12 cellular contexts compared by ENCODE assay signal in the genomic region with DNA sequence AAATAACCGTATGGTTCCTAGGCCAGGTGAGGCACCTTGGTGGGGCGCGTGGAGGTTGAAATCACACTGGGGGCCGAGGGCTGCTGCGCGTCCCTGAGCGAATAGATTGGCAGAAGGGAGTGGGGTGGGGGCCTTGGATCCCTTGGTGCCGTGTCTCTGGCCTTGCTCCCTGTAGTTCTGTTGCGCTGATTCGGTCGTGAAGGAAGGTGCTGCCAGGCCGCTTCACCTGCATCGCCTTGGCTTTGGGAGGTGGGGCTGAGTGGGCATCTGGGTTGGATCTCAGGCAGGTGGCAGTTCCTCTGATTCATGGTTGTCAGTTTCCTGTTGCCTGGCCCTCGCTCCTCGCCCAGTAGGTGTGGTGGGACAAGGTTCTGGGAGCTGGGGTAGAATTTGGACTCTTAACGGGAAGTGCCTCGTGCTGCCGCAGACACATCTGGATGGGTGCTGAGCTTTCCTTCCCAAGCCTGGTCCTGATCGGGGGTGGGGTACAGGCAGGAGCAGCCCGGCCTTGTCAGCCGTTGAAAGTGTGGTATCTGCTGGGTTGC. TPM values are rescaled to one million over a fixed set of nuclear protein-coding genes. Genes with fewer than 3 reads are reported as not detected.
DNase-seq lines count a peak whose midpoint lies in the region; ATAC-seq and TF ChIP-seq lines count a peak whose summit lies in the region.
"Had no signal": no experiment of that assay in that cellular context is flagged by ENCODE, and none has a peak within 500 bp of the region (broad histone marks: within the 10 kb centered on the region; RNA-seq: fewer than 3 reads in every experiment).

No MANE protein-coding gene starts in this region.

- peaks cover 38% of the 10 kb centered on the region for H3K4me1 Mint-ChIP-seq in CD8-positive, alpha-beta T cell (ENCODE audit: low read depth)
- peaks cover 44% of the 10 kb centered on the region for H3K4me1 Mint-ChIP-seq in central memory CD8-positive, alpha-beta T cell
- H3K4me1 Mint-ChIP-seq in nephron = peaks cover 53% of the 10 kb centered on the region

- POLR2A ChIA-PET in CD8-positive, alpha-beta T cell (lab: Charles Lee) = interaction anchor here (0.6 kb wide), 1 partner anchor 412 kb away, joined by 4 read pairs; no protein-coding TSS in a partner anchor

- no peak overlapping the region for H3K4me3 Mint-ChIP-seq in CD8-positive, alpha-beta T cell
- H3K4me3 Mint-ChIP-seq in central memory CD8-positive, alpha-beta T cell = no peak overlapping the region
- no peak overlapping the region for H3K4me3 Mint-ChIP-seq in nephron

- H3K27me3 Mint-ChIP-seq in CD8-positive, alpha-beta T cell (ENCODE audit: low read depth) = no peaks in the 10 kb centered on the region
- no peaks in the 10 kb centered on the region for H3K27me3 Mint-ChIP-seq in central memory CD8-positive, alpha-beta T cell
- H3K27me3 Mint-ChIP-seq in nephron (ENCODE audit: low read depth) = no peaks in the 10 kb centered on the region

- no peaks in the 10 kb centered on the region for H3K27me3 ChIP-seq in CD8-positive, alpha-beta T cell (ENCODE audit: insufficient read depth, low read length)

- H3K27ac ChIP-seq in CD8-positive, alpha-beta T cell (ENCODE audit: low read depth, low read length) = no peak overlapping the region
- H3K27ac ChIP-seq: left ventricle myocardium inferior had no signal

- TF ChIP-seq CTCF in CD8-positive, alpha-beta T cell (IDR thresholded peaks at IDR 0.05) = no peak
- no peak for TF ChIP-seq CTCF in nephron (IDR thresholded peaks at IDR 0.05; ENCODE audit: unreplicated experiment in 3 of 3)

- no peaks in the 10 kb centered on the region for H3K9me3 Mint-ChIP-seq in CD8-positive, alpha-beta T cell
- no peaks in the 10 kb centered on the region for H3K9me3 Mint-ChIP-seq in central memory CD8-positive, alpha-beta T cell
- H3K9me3 Mint-ChIP-seq in nephron = no peaks in the 10 kb centered on the region

- no peak overlapping the region for H3K4me3 ChIP-seq in CD8-positive, alpha-beta T cell (ENCODE audit: low read depth, low read length)
- H3K4me3 ChIP-seq: left ventricle myocardium inferior had no signal

- no peak for DNase-seq in CD8-positive, alpha-beta T cell
- DNase-seq in HT-29 (ENCODE audit: low spot score) (peak; percentile 30), NCI-H524 treated with DMSO at 0.1 percent for 48 hours (lab: John Stamatoyannopoulos, UW) (no peak)
- DNase-seq in central memory CD8-positive, alpha-beta T cell (ENCODE audit: low spot score in 2 of 2) = no peak
- DNase-seq in stimulated activated CD8-positive, alpha-beta memory T cell treated with anti-CD3 and anti-CD28 coated beads, Interleukin-4, amount 100 ng/mL, for 48 hours = no peak
- DNase-seq in central memory CD4-positive, alpha-beta T cell = no peak
- DNase-seq: DMS 273 treated with DMSO at 0.1 percent for 48 hours; effector CD4-positive, alpha-beta T cell; left ventricle myocardium inferior; NK-92 treated with Interleukin-12 subunit alpha and Interleukin-12 subunit beta, amount 100 ng/mL, for 24 hours; stimulated activated CD4-positive, alpha-beta T cell treated with anti-CD3 and anti-CD28 coated beads, Interleukin-4, amount 100 ng/mL, for 1 hour had no signal

- no peaks in the 10 kb centered on the region for H3K9me3 ChIP-seq in CD8-positive, alpha-beta T cell (ENCODE audit: low read length)
- H3K9me3 ChIP-seq: left ventricle myocardium inferior had no signal

- CTCF ChIA-PET in CD8-positive, alpha-beta T cell (lab: Charles Lee) = interaction anchor here (0.6 kb wide), 1 partner anchor 16 kb away, joined by 3 read pairs; no protein-coding TSS in a partner anchor

- intact Hi-C loops in CD8-positive, alpha-beta T cell (cut with DNase I, micrococcal nuclease) = no loop called here

- H3K36me3 Mint-ChIP-seq in CD8-positive, alpha-beta T cell = peaks cover 55% of the 10 kb centered on the region
- peaks cover 22% of the 10 kb centered on the region for H3K36me3 Mint-ChIP-seq in central memory CD8-positive, alpha-beta T cell (ENCODE audit: insufficient read depth)
- H3K36me3 Mint-ChIP-seq in nephron (ENCODE audit: low read depth) = peaks cover 23% of the 10 kb centered on the region

- H3K4me1 ChIP-seq in CD8-positive, alpha-beta T cell (ENCODE audit: insufficient read depth, low read length) = peaks cover 15% of the 10 kb centered on the region

- H3K36me3 ChIP-seq in CD8-positive, alpha-beta T cell (ENCODE audit: insufficient read depth, low read length) = peaks cover 21% of the 10 kb centered on the region

- H3K27ac Mint-ChIP-seq in CD8-positive, alpha-beta T cell = peak overlapping the region; percentile 62
- H3K27ac Mint-ChIP-seq in central memory CD8-positive, alpha-beta T cell (ENCODE audit: low read depth) = peak overlapping the region; percentile 38
- peak overlapping the region in 2 of 3 experiments; percentile 23 to 77 for H3K27ac Mint-ChIP-seq in nephron

- ATAC-seq in CD8-positive, alpha-beta T cell = no peak
- no peak for ATAC-seq in central memory CD8-positive, alpha-beta T cell (replicated peaks; ENCODE audit: extremely low read depth, poor library complexity, severe bottlenecking)

RNA-seq across cellular contexts. Expression of a gene that starts 30.1 kb away (rescaled TPM):
- 10 to 100 TPM; 34.6 to 36.3 TPM for total RNA-seq in CD8-positive, alpha-beta T cell
- total RNA-seq in HT-29 (2014; rRNA removed; shearing (Covaris generic)) = 23.0 and 30.7 TPM in 2 replicates

RNA-seq across cellular contexts. Expression of a gene that starts 48.7 kb away (rescaled TPM):
- total RNA-seq in CD8-positive, alpha-beta T cell = 100 to 1,000 TPM; 279 to 283 TPM
- total RNA-seq in HT-29 (2014; rRNA removed; shearing (Covaris generic)) = 0.18 and 0.79 TPM in 2 replicates

Comparison
In these comparisons a context has a peak if more than half of its experiments do, and no peak if none do; other contexts are left out.
1. RNA of a gene that starts 48.7 kb away (total RNA-seq): 279 to 283 TPM in CD8-positive, alpha-beta T cell; 0.18 to 0.79 TPM in HT-29; every median in the first group is over 100 times any median in the second.
2. Peak in every context shown above with its lines, with median percentiles within 50 percentile points of each other: H3K27ac Mint-ChIP-seq.